ENCODE assay signal across 17 cellular contexts in the genomic region with DNA sequence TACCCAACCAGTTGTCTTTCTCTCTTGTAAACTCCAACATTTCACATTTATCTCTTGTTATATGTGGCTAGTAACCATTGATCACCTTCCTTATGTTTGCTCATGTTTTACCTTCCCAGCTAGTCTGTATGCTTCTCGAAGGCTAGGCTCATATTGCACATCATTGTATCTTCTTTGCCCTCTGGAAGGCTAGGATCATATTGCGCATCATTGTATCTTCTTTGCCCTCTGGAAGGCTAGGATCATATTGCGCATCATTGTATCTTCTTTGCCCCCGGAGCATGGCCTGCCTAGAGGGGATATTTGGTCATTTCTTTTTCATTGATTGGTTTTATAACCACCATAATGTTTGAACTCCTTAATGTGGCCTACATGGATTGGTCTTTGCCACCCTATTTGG.
"Had no signal": no experiment of that assay in that cellular context is flagged by ENCODE, and none has a peak within 500 bp of the region (broad histone marks: within the 10 kb centered on the region; RNA-seq: fewer than 3 reads in every experiment).

No MANE protein-coding gene starts in this region.

- H3K9me3 Mint-ChIP-seq: activated T-helper 17 cell treated with anti-CD3 and anti-CD28 coated beads, Interleukin-2, amount 50 U/mL, for 72 hours; effector memory CD8-positive, alpha-beta T cell; naive thymus-derived CD8-positive, alpha-beta T cell had no signal

- H3K4me3 ChIP-seq: left lung, skin epidermis, transverse colon, vagina had no signal

- H3K36me3 ChIP-seq: left lung, transverse colon, vagina had no signal

- H3K4me3 Mint-ChIP-seq: activated T-helper 17 cell treated with anti-CD3 and anti-CD28 coated beads, Interleukin-2, amount 50 U/mL, for 72 hours; effector memory CD8-positive, alpha-beta T cell; naive thymus-derived CD8-positive, alpha-beta T cell had no signal

- H3K9me3 ChIP-seq: left lung, transverse colon, vagina had no signal

- H3K27me3 ChIP-seq: left lung, transverse colon, vagina had no signal

- H3K36me3 Mint-ChIP-seq: naive thymus-derived CD8-positive, alpha-beta T cell had no signal

- H3K27ac ChIP-seq: vagina had no signal

- ATAC-seq: activated CD4-positive, CD25-positive, alpha-beta regulatory T cell treated with anti-CD3 and anti-CD28 coated beads, Interleukin-2, amount 50 U/mL, for 24 hours; effector memory CD8-positive, alpha-beta T cell; left lung; naive thymus-derived CD8-positive, alpha-beta T cell had no signal

- DNase-seq: activated naive CD4-positive, alpha-beta T cell treated with Interleukin-2 at 50 U/mL for 16 hours; anterior cingulate cortex; cerebellar nuclear complex; effector memory CD8-positive, alpha-beta T cell; left lung; naive thymus-derived CD8-positive, alpha-beta T cell; posterior cingulate gyrus; retina; stimulated activated CD4-positive, alpha-beta T cell treated with anti-CD3 and anti-CD28 coated beads, Interleukin-4, amount 100 ng/mL, for 24 hours; stimulated activated naive CD4-positive, alpha-beta T cell; substantia nigra; T1000; transverse colon had no signal

- H3K4me1 ChIP-seq: vagina had no signal

- H3K27ac Mint-ChIP-seq: effector memory CD8-positive, alpha-beta T cell had no signal
